22 cellular contexts compared by ENCODE assay signal in the genomic region with DNA sequence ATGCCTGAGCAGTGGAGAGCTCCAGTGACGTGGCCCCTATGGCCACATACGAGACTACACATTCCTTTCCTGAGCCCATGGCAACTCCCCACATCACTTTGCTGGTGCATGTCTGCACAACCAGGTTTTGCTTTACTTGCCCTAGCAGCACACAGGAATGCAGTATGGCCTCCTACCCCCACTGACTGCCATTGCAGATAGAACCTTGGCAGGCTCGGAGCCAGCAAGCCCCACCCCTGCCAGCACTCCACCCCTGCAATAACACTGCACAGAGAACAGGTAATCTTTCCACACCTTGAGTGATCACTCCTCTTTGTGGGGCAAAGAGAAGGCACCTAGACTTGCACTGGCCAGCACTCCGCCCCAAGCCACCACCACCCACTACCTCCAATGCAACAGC.
"Had no signal": no experiment of that assay in that cellular context is flagged by ENCODE, and none has a peak within 500 bp of the region (broad histone marks: within the 10 kb centered on the region; RNA-seq: fewer than 3 reads in every experiment).

No MANE protein-coding gene starts in this region.

- H3K4me3 ChIP-seq: pancreas, right atrium auricular region, suprapubic skin, tibial artery had no signal

- H3K36me3 ChIP-seq: pancreas, right atrium auricular region, suprapubic skin, tibial artery had no signal

- H3K27ac Mint-ChIP-seq: activated B cell treated with CpG ODN at 0.5 μM for 24 hours; activated CD8-positive, alpha-beta memory T cell treated with anti-CD3 and anti-CD28 coated beads, Interleukin-2, amount 10 ng/mL, durations not matched to agents 7 days and 5 days; activated CD8-positive, alpha-beta T cell treated with anti-CD3 and anti-CD28 coated beads, Interleukin-2, amount 10 ng/mL, durations not matched to agents 7 days and 5 days; activated naive CD8-positive, alpha-beta T cell; memory B cell; natural killer cell; T-helper 2 cell treated with Interferon-gamma antibody and Interleukin-4, amounts not matched to agents 5 μg/mL and 100 μg/mL, for 36 hours had no signal

- H3K4me1 Mint-ChIP-seq: activated B cell treated with CpG ODN at 0.5 μM for 24 hours; activated CD8-positive, alpha-beta memory T cell treated with anti-CD3 and anti-CD28 coated beads, Interleukin-2, amount 10 ng/mL, durations not matched to agents 7 days and 5 days; memory B cell; natural killer cell had no signal

- H3K36me3 Mint-ChIP-seq: activated CD8-positive, alpha-beta memory T cell treated with anti-CD3 and anti-CD28 coated beads, Interleukin-2, amount 10 ng/mL, durations not matched to agents 7 days and 5 days; activated naive CD8-positive, alpha-beta T cell; memory B cell; natural killer cell had no signal

- H3K9me3 Mint-ChIP-seq: T-helper 2 cell treated with Interferon-gamma antibody and Interleukin-4, amounts not matched to agents 5 μg/mL and 100 μg/mL, for 36 hours had no signal

- DNase-seq: activated B cell treated with CpG ODN at 0.5 μM for 24 hours; activated CD8-positive, alpha-beta memory T cell treated with anti-CD3 and anti-CD28 coated beads, Interleukin-2, amount 10 ng/mL, durations not matched to agents 7 days and 5 days; activated CD8-positive, alpha-beta T cell treated with anti-CD3 and anti-CD28 coated beads, Interleukin-2, amount 10 ng/mL, durations not matched to agents 7 days and 5 days; activated naive CD4-positive, alpha-beta T cell; activated T-cell treated with anti-CD3 and anti-CD28 coated beads, Interleukin-2, amount 50 U/mL, for 48 hours; anterior cingulate cortex; effector CD8-positive, alpha-beta T cell; erythroblast; foreskin melanocyte; natural killer cell; pancreas; stimulated activated naive CD4-positive, alpha-beta T cell; T-helper 1 cell; tibial artery had no signal

- H3K27ac ChIP-seq: pancreas, right atrium auricular region, suprapubic skin, tibial artery had no signal

- H3K9me3 ChIP-seq: pancreas had no signal

- ATAC-seq: activated CD8-positive, alpha-beta memory T cell treated with anti-CD3 and anti-CD28 coated beads, Interleukin-2, amount 10 ng/mL, durations not matched to agents 7 days and 5 days; activated CD8-positive, alpha-beta T cell treated with anti-CD3 and anti-CD28 coated beads, Interleukin-2, amount 10 ng/mL, durations not matched to agents 7 days and 5 days; natural killer cell; pancreas had no signal

- H3K4me1 ChIP-seq: right atrium auricular region, tibial artery had no signal

- H3K4me3 Mint-ChIP-seq: activated B cell treated with CpG ODN at 0.5 μM for 24 hours; activated CD8-positive, alpha-beta memory T cell treated with anti-CD3 and anti-CD28 coated beads, Interleukin-2, amount 10 ng/mL, durations not matched to agents 7 days and 5 days; activated CD8-positive, alpha-beta T cell treated with anti-CD3 and anti-CD28 coated beads, Interleukin-2, amount 10 ng/mL, durations not matched to agents 7 days and 5 days; activated naive CD8-positive, alpha-beta T cell; memory B cell; natural killer cell; T-helper 2 cell treated with Interferon-gamma antibody and Interleukin-4, amounts not matched to agents 5 μg/mL and 100 μg/mL, for 36 hours had no signal

- FAIRE-seq: colon, endometrium, islet of Langerhans, pancreas had no signal

- H3K27me3 ChIP-seq: pancreas, right atrium auricular region, suprapubic skin, tibial artery had no signal

- H3K27me3 Mint-ChIP-seq: activated CD8-positive, alpha-beta memory T cell treated with anti-CD3 and anti-CD28 coated beads, Interleukin-2, amount 10 ng/mL, durations not matched to agents 7 days and 5 days; activated naive CD8-positive, alpha-beta T cell had no signal
